In genomic region chr6:89275900-89276299, GRCh38 we compare ENCODE assay signal across 24 cellular contexts. TPM values are rescaled to one million over a fixed set of nuclear protein-coding genes. Genes with fewer than 3 reads are reported as not detected.
DNase-seq lines count a peak whose midpoint lies in the region; ATAC-seq, FAIRE-seq and TF ChIP-seq lines count a peak whose summit lies in the region.
"Had no signal": no experiment of that assay in that cellular context is flagged by ENCODE, and none has a peak within 500 bp of the region (broad histone marks: within the 10 kb centered on the region; RNA-seq: fewer than 3 reads in every experiment).

No MANE protein-coding gene starts in this region.

- H3K4me3 Mint-ChIP-seq in WTC11 = no peak overlapping the region
- H3K4me3 Mint-ChIP-seq: CD4-positive, alpha-beta memory T cell; GM23338; H9 had no signal

- intact Hi-C loops in pancreas (cut with DNase I) = no loop called here

- no peak overlapping the region for H3K4me3 ChIP-seq in pancreas
- H3K4me3 ChIP-seq: A549, GM23338 had no signal

- POLR2A ChIA-PET in WTC11 (lab: Charles Lee) = no interaction called here

- 79% methylated on average over 4 of the region's 4 CpGs for WGBS in pancreas, 2 donors

- H3K9me3 ChIP-seq in pancreas = no peaks in the 10 kb centered on the region
- H3K9me3 ChIP-seq: A549 had no signal

- H3K36me3 ChIP-seq in pancreas = no peaks in the 10 kb centered on the region

- no peaks in the 10 kb centered on the region for H3K9me3 Mint-ChIP-seq in WTC11
- H3K9me3 Mint-ChIP-seq: CD4-positive, alpha-beta memory T cell; GM23338; H9 had no signal

- peak; percentile 81 for FAIRE-seq in pancreas (lab: Jason Lieb, UNC)
- FAIRE-seq: A549, GM12892 had no signal

- H3K27me3 Mint-ChIP-seq in WTC11 (ENCODE audit: low read depth) = peaks cover 4% of the 10 kb centered on the region; the same call in 1 of the 2 replicates

- no peak for TF ChIP-seq CTCF in WTC11 (IDR thresholded peaks at IDR 0.05)
- no peak for TF ChIP-seq CTCF in pancreas (IDR thresholded peaks at IDR 0.05)

- no peak for ATAC-seq in WTC11
- ATAC-seq in pancreas = no peak
- no peak for ATAC-seq in GM18867 (IDR thresholded peaks at IDR 0.05; ENCODE audit: unreplicated experiment)
- no peak for ATAC-seq in HG03108 (IDR thresholded peaks at IDR 0.05; ENCODE audit: unreplicated experiment)
- ATAC-seq: A549, GM23338, HCT116 had no signal

- H3K27ac Mint-ChIP-seq in WTC11 = no peak overlapping the region
- H3K27ac Mint-ChIP-seq: CD4-positive, alpha-beta memory T cell; GM23338; H9 had no signal

- CTCF ChIA-PET in WTC11 (lab: Charles Lee) = no interaction called here

- no peaks in the 10 kb centered on the region for H3K4me1 ChIP-seq in pancreas
- H3K4me1 ChIP-seq: A549 had no signal

- H3K27me3 ChIP-seq in pancreas = no peaks in the 10 kb centered on the region

- DNase-seq in activated CD8-positive, alpha-beta memory T cell treated with anti-CD3 and anti-CD28 coated beads for 24 hours = peak; percentile 3
- no peak for DNase-seq in activated CD8-positive, alpha-beta memory T cell treated with anti-CD3 and anti-CD28 coated beads, Interleukin-2, amount 50 U/mL, for 4 hours
- DNase-seq in WTC11 (ENCODE audit: low spot score) (no peak), pancreas (no peak), amniotic stem cell (lab: John Stamatoyannopoulos, UW) (no peak)
- DNase-seq: ACHN; C1 segment of cervical spinal cord; Calu3; CD4-positive, alpha-beta memory T cell; COR-L47; DMS53; DMS79 treated with DMSO at 0.1 percent for 48 hours; H9 had no signal

- H3K27ac ChIP-seq in pancreas = no peak overlapping the region
- H3K27ac ChIP-seq: 22Rv1, A549 had no signal

- H3K36me3 Mint-ChIP-seq in WTC11 = no peaks in the 10 kb centered on the region
- H3K36me3 Mint-ChIP-seq: CD4-positive, alpha-beta memory T cell had no signal

- H3K4me1 Mint-ChIP-seq in WTC11 = no peaks in the 10 kb centered on the region
- H3K4me1 Mint-ChIP-seq: CD4-positive, alpha-beta memory T cell; GM23338; H9 had no signal

TF ChIP-seq in WTC11, 78 proteins besides CTCF, POLR2A, EP300 and RAD21:
- no peak for TF ChIP-seq ZNF532 (CRISPR knock-in tag; IDR thresholded peaks at IDR 0.05; ENCODE audit: borderline replicate concordance)
- TF ChIP-seq HMGA2 (CRISPR knock-in tag; IDR thresholded peaks at IDR 0.05) = peak; percentile 96; the same call in 1 of the 2 replicates

RNA-seq across cellular contexts. Expression of gene GABRR2, which starts 39.2 kb away (rescaled TPM):
- total RNA-seq in WTC11 (2021) (not detected in 3 replicates), pancreas (under 1 TPM in 5 of 6 donors, not detected in 1; 0.14 to 0.75 (median 0.31) TPM)
- under 1 TPM; 0.23 to 0.27 TPM for polyA plus RNA-seq in pancreas
- total RNA-seq: Daoy, G401, GM23338, H9 had no signal
- polyA plus RNA-seq: GM23338 had no signal

RNA-seq across cellular contexts. Expression of gene GABRR1, which starts 58.7 kb away (rescaled TPM):
- total RNA-seq in WTC11 (2021) (0.23 to 0.30 TPM (median 0.24 TPM) in 3 replicates), pancreas (not detected)
- polyA plus RNA-seq in pancreas = under 1 TPM in 1 of 2 donors, not detected in 1; 0.02 TPM
- total RNA-seq: Calu3; CD4-positive, alpha-beta memory T cell; Daoy; G401; H4 had no signal
- polyA plus RNA-seq: A549; BJ; CD4-positive, alpha-beta memory T cell had no signal
